ENCODE assay signal across 1 cellular context in genomic region chr10:124629842-124630241, GRCh38.
TF ChIP-seq lines count a peak whose summit lies in the region.

No MANE protein-coding gene starts in this region.

TF ChIP-seq in SK-N-SH, 30 proteins besides CTCF, POLR2A, EP300 and RAD21 (continued from another document):
- TF ChIP-seq USF2 (IDR thresholded peaks at IDR 0.05; ENCODE audit: borderline replicate concordance, low read depth, low read length) (no peak), GABPA (IDR thresholded peaks at IDR 0.05; ENCODE audit: low read depth) (no peak), REST (IDR thresholded peaks at IDR 0.05; ENCODE audit: low read depth, low read length) (no peak), FOSL2 (IDR thresholded peaks at IDR 0.05; ENCODE audit: borderline replicate concordance, low read depth) (no peak), GATA2 (CRISPR knock-in tag; IDR thresholded peaks at IDR 0.05) (no peak)
